ENCODE assay signal across 1 cellular context in genomic region chrX:130139474-130140201, GRCh38.
TF ChIP-seq lines count a peak whose summit lies in the region.

No MANE protein-coding gene starts in this region.

TF ChIP-seq in HepG2, 621 proteins besides CTCF, POLR2A, EP300 and RAD21:
- TF ChIP-seq PHF5A (CRISPR knock-in tag; IDR thresholded peaks at IDR 0.05; ENCODE audit: low read depth, unreplicated experiment) (no peak), ASH2L (IDR thresholded peaks at IDR 0.05; ENCODE audit: insufficient read length, low read depth, low read length) (no peak), BCL3 (CRISPR knock-in tag; IDR thresholded peaks at IDR 0.05) (no peak), RFX3 (CRISPR knock-in tag; IDR thresholded peaks at IDR 0.05) (no peak), ETV5 (CRISPR knock-in tag; IDR thresholded peaks at IDR 0.05; ENCODE audit: borderline replicate concordance) (no peak), HOXA5 (CRISPR knock-in tag; IDR thresholded peaks at IDR 0.05) (no peak)
TF ChIP-seq in HepG2: peak in this region for 0.
